In genomic region chr21:36553406-36553805, GRCh38 we compare ENCODE assay signal across 19 cellular contexts.
"Had no signal": no experiment of that assay in that cellular context is flagged by ENCODE, and none has a peak within 500 bp of the region (broad histone marks: within the 10 kb centered on the region; RNA-seq: fewer than 3 reads in every experiment).

No MANE protein-coding gene starts in this region.

- DNase-seq: dermis blood vessel endothelial cell; dorsolateral prefrontal cortex; effector memory CD4-positive, alpha-beta T cell; foreskin keratinocyte; heart left ventricle; hypothalamus; immature natural killer cell; kidney; kidney glomerular epithelial cell; left colon; left ventricle myocardium superior; lower lobe of right lung; mesenchymal stem cell; mucosa of descending colon had no signal

- H3K4me3 ChIP-seq: coronary artery, dorsolateral prefrontal cortex, esophagus muscularis mucosa, gastroesophageal sphincter, heart left ventricle, hepatocyte, lower lobe of right lung, mucosa of descending colon had no signal

- H3K4me3 Mint-ChIP-seq: immature natural killer cell, mesothelial cell of epicardium had no signal

- H3K79me2 ChIP-seq: hepatocyte had no signal

- H3K36me3 ChIP-seq: esophagus muscularis mucosa, gastroesophageal sphincter, heart left ventricle, lower lobe of right lung had no signal

- H2AFZ ChIP-seq: hepatocyte had no signal

- H3K9me3 Mint-ChIP-seq: immature natural killer cell had no signal

- H3K9me3 ChIP-seq: lower lobe of right lung, mucosa of descending colon had no signal

- H3K36me3 Mint-ChIP-seq: immature natural killer cell, mesothelial cell of epicardium had no signal

- H3K27ac ChIP-seq: coronary artery, dorsolateral prefrontal cortex, esophagus muscularis mucosa, foreskin keratinocyte, gastroesophageal sphincter, heart left ventricle, lower lobe of right lung had no signal

- H3K4me2 ChIP-seq: hepatocyte had no signal

- H3K27ac Mint-ChIP-seq: immature natural killer cell, mesothelial cell of epicardium had no signal

- H3K4me1 ChIP-seq: esophagus muscularis mucosa, foreskin keratinocyte, gastroesophageal sphincter had no signal

- H3K27me3 ChIP-seq: hepatocyte had no signal

- H3K4me1 Mint-ChIP-seq: immature natural killer cell had no signal
